8 cellular contexts compared by ENCODE assay signal in genomic region chr5:50667653-50668403, GRCh38. TPM values are rescaled to one million over a fixed set of nuclear protein-coding genes. Genes with fewer than 3 reads are reported as not detected.
A peak's percentile ranks its signal among the peaks of the same experiment; 100 is the strongest.
DNase-seq lines count a peak whose midpoint lies in the region; ATAC-seq and TF ChIP-seq lines count a peak whose summit lies in the region.

No MANE protein-coding gene starts in this region.

- no peaks in the 10 kb centered on the region for H4K20me1 ChIP-seq in OCI-LY3 (ENCODE audit: insufficient read depth, low read length)

- peaks cover 58% of the 10 kb centered on the region for H3K4me1 Mint-ChIP-seq in activated T-helper 1 cell treated with anti-CD3 and anti-CD28 coated beads, Interleukin-12 subunit alpha, Interleukin-12 subunit beta, Interleukin-2, Interleukin-4 antibody, amounts not matched to agents 30 ng/mL and 10 ng/mL and 1 ng/mL, durations not matched to agents 14 hours and 24 hours and 36 hours (ENCODE audit: low read depth)

- DNase-seq in BJ (ENCODE audit: low read depth) (no peak), foreskin fibroblast (peak; percentile 10 to 73), nucleus accumbens (lab: John Stamatoyannopoulos, UW) (peak in 39 of 56 donors; percentile 6 to 74 (median 41)), thoracic aorta (ENCODE audit: low spot score) (no peak)
- DNase-seq in activated T-helper 1 cell treated with anti-CD3 and anti-CD28 coated beads, Interleukin-12 subunit alpha, Interleukin-12 subunit beta, Interleukin-2, Interleukin-4 antibody, amounts not matched to agents 30 ng/mL and 10 ng/mL and 1 ng/mL, durations not matched to agents 14 hours and 24 hours and 36 hours (ENCODE audit: low spot score): peak; percentile 83

- H3K36me3 Mint-ChIP-seq in activated T-helper 1 cell treated with anti-CD3 and anti-CD28 coated beads, Interleukin-12 subunit alpha, Interleukin-12 subunit beta, Interleukin-2, Interleukin-4 antibody, amounts not matched to agents 30 ng/mL and 10 ng/mL and 1 ng/mL, durations not matched to agents 14 hours and 24 hours and 36 hours (ENCODE audit: low read depth): peaks cover 23% of the 10 kb centered on the region

- POLR2A ChIA-PET in BJ (lab: Charles Lee): no interaction called here

- H3K9ac ChIP-seq in OCI-LY3 (ENCODE audit: low read length): peak overlapping the region; percentile 96

- peaks cover 19% of the 10 kb centered on the region for H3K4me1 ChIP-seq in OCI-LY3 (ENCODE audit: low read length)
- peaks cover 23 to 36% of the 10 kb centered on the region in 2 donors for H3K4me1 ChIP-seq in thoracic aorta (ENCODE audit: control insufficient read depth in 1 of 2, low read depth in 2 of 2)

- H3K36me3 ChIP-seq in BJ (ENCODE audit: control insufficient read depth, insufficient read depth, low read length) (no peaks in the 10 kb centered on the region), OCI-LY3 (replicated peaks; ENCODE audit: low read depth, low read length) (no peaks in the 10 kb centered on the region), thoracic aorta (no peaks in the 10 kb centered on the region)

- H3K27ac Mint-ChIP-seq in activated T-helper 1 cell treated with anti-CD3 and anti-CD28 coated beads, Interleukin-12 subunit alpha, Interleukin-12 subunit beta, Interleukin-2, Interleukin-4 antibody, amounts not matched to agents 30 ng/mL and 10 ng/mL and 1 ng/mL, durations not matched to agents 14 hours and 24 hours and 36 hours: peak overlapping the region; percentile 99

- H3K9me3 Mint-ChIP-seq in activated T-helper 1 cell treated with anti-CD3 and anti-CD28 coated beads, Interleukin-12 subunit alpha, Interleukin-12 subunit beta, Interleukin-2, Interleukin-4 antibody, amounts not matched to agents 30 ng/mL and 10 ng/mL and 1 ng/mL, durations not matched to agents 14 hours and 24 hours and 36 hours: no peaks in the 10 kb centered on the region

- no peaks in the 10 kb centered on the region; the same call in 1 of the 2 replicates for H3K27me3 ChIP-seq in BJ (ENCODE audit: control insufficient read depth, insufficient read depth, low read length)
- no peaks in the 10 kb centered on the region for H3K27me3 ChIP-seq in OCI-LY3 (ENCODE audit: low read depth, low read length)
- no peaks in the 10 kb centered on the region for H3K27me3 ChIP-seq in thoracic aorta (replicated peaks; ENCODE audit: insufficient read depth)

- H3K4me2 ChIP-seq in OCI-LY3 (ENCODE audit: low read length): peak overlapping the region; percentile 68

- H3K79me2 ChIP-seq in OCI-LY3 (ENCODE audit: low read length): peaks cover 36% of the 10 kb centered on the region

- CTCF ChIA-PET in BJ (lab: Yijun Ruan, JAX): no interaction called here

- peak overlapping the region; percentile 80 for H3K27ac ChIP-seq in OCI-LY3 (ENCODE audit: low read length)
- peak overlapping the region; percentile 64 to 84 for H3K27ac ChIP-seq in thoracic aorta

- H3K4me3 ChIP-seq in BJ (ENCODE audit: low read depth, low read length) (peak overlapping the region; percentile 67), OCI-LY3 (ENCODE audit: low read length) (peak overlapping the region; percentile 99), foreskin fibroblast (ENCODE audit: low read depth in 1 of 2, low read length in 2 of 2) (peak overlapping the region; percentile 83 to 91), thoracic aorta (peak overlapping the region; percentile 90)

- TF ChIP-seq CTCF in BJ (IDR thresholded peaks at IDR 0.05; ENCODE audit: insufficient read depth, low read depth, low read length) (no peak), OCI-LY3 (IDR thresholded peaks at IDR 0.05; ENCODE audit: low read depth, low read length) (no peak), foreskin fibroblast (IDR thresholded peaks at IDR 0.05; ENCODE audit: low read depth, low read length) (no peak), thoracic aorta (IDR thresholded peaks at IDR 0.05) (no peak)

- intact Hi-C loops in activated T-helper 1 cell treated with anti-CD3 and anti-CD28 coated beads, Interleukin-12 subunit alpha, Interleukin-12 subunit beta, Interleukin-2, Interleukin-4 antibody, amounts not matched to agents 30 ng/mL and 10 ng/mL and 1 ng/mL, durations not matched to agents 14 hours and 24 hours and 36 hours (cut with micrococcal nuclease): loop anchor here (1.0 to 2.0 kb wide), 6 partner anchors 43 to 227 kb away; partner anchors contain the start of gene EMB

- peak overlapping the region; percentile 94 for H3K4me3 Mint-ChIP-seq in activated T-helper 1 cell treated with anti-CD3 and anti-CD28 coated beads, Interleukin-12 subunit alpha, Interleukin-12 subunit beta, Interleukin-2, Interleukin-4 antibody, amounts not matched to agents 30 ng/mL and 10 ng/mL and 1 ng/mL, durations not matched to agents 14 hours and 24 hours and 36 hours

- H3K27me3 Mint-ChIP-seq in activated T-helper 1 cell treated with anti-CD3 and anti-CD28 coated beads, Interleukin-12 subunit alpha, Interleukin-12 subunit beta, Interleukin-2, Interleukin-4 antibody, amounts not matched to agents 30 ng/mL and 10 ng/mL and 1 ng/mL, durations not matched to agents 14 hours and 24 hours and 36 hours (ENCODE audit: insufficient read depth): no peaks in the 10 kb centered on the region

- peak overlapping the region; percentile 89 for H2AFZ ChIP-seq in OCI-LY3 (ENCODE audit: low read depth, low read length)

- peak; percentile 89 for ATAC-seq in GM19023 (IDR thresholded peaks at IDR 0.05; ENCODE audit: unreplicated experiment)
- peak; percentile 87 for ATAC-seq in HG03175 (IDR thresholded peaks at IDR 0.05; ENCODE audit: unreplicated experiment)
- ATAC-seq in thoracic aorta (ENCODE audit: insufficient number of reproducible peaks, low FRiP score, low read depth): no peak

- H3K9me3 ChIP-seq in OCI-LY3 (ENCODE audit: insufficient read depth, low read length) (no peaks in the 10 kb centered on the region), thoracic aorta (no peaks in the 10 kb centered on the region)

RNA-seq across cellular contexts. Expression of gene PARP8, which starts 1.4 kb away (rescaled TPM):
- 5.0 and 8.3 TPM in 2 replicates for polyA plus RNA-seq in BJ (2011; rRNA removed)
- 8.3 and 11.2 TPM in 2 replicates for polyA minus RNA-seq in BJ (2011; rRNA and poly(A)+ RNA removed)
- total RNA-seq in activated T-helper 1 cell treated with anti-CD3 and anti-CD28 coated beads, Interleukin-12 subunit alpha, Interleukin-12 subunit beta, Interleukin-2, Interleukin-4 antibody, amounts not matched to agents 30 ng/mL and 10 ng/mL and 1 ng/mL, durations not matched to agents 14 hours and 24 hours and 36 hours: 22.9 and 23.0 TPM in 2 replicates
- total RNA-seq in thoracic aorta: 10 to 100 TPM; 27.5 to 34.7 TPM

Comparison
In these comparisons a context has a peak if more than half of its experiments do, and no peak if none do; other contexts are left out.
1. DNase-seq: peak in activated T-helper 1 cell treated with anti-CD3 and anti-CD28 coated beads, Interleukin-12 subunit alpha, Interleukin-12 subunit beta, Interleukin-2, Interleukin-4 antibody, amounts not matched to agents 30 ng/mL and 10 ng/mL and 1 ng/mL, durations not matched to agents 14 hours and 24 hours and 36 hours (single experiment), foreskin fibroblast (2 of 2) and nucleus accumbens (39 of 56); none in BJ (single experiment) and thoracic aorta (single experiment).
2. Peak in every context shown above with its lines, with median percentiles within 50 percentile points of each other: H3K4me3 ChIP-seq.